In the genomic region with DNA sequence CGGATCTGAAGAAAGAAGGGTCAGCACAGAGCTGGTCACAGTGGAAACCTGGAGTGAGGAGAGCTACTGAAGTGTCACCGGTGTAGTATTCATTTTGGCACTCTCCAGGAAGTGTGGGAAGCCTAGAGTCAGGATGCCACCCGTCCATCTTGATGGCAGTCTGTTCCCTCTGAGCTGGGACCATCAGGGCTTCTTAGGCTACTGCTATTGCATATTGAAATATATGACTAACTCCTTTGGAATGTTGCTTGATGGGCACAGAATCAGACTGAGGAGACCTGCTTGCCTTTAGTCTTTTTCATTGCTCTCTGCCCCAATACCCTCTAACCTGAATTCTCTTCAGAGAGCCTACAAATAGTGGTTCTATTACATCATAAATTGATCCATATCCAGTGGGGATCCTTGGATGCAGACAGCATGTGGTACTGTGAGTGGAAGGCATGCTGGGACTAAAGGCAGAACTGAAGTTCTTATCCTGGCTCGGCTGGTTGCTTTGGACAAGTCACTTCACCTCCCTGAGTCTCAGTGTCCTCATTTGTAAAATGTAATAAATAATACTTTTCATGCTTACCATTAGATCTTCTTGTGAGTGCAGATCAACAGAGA, we compare ENCODE assay signal across 9 cellular contexts.
DNase-seq lines count a peak whose midpoint lies in the region; TF ChIP-seq lines count a peak whose summit lies in the region.
"Had no signal": no experiment of that assay in that cellular context is flagged by ENCODE, and none has a peak within 500 bp of the region (broad histone marks: within the 10 kb centered on the region; RNA-seq: fewer than 3 reads in every experiment).

No MANE protein-coding gene starts in this region.

- intact Hi-C loops in cardiac septum (cut with DNase I) = no loop called here

- in situ Hi-C loops in GM13976 (cut with MboI; ENCODE audit: low sequenced_read_pairs, unreplicated experiment) = loop anchor here (25.0 kb wide), 1 partner anchor 163 kb away; no protein-coding TSS in a partner anchor

- no peak for TF ChIP-seq CTCF in GM13976 (IDR thresholded peaks at IDR 0.05; ENCODE audit: borderline replicate concordance, control extremely low read depth, extremely low read depth, insufficient read depth, missing control alignments)

- DNase-seq in COLO829 (ENCODE audit: low spot score) (peak; percentile 43), M059J (ENCODE audit: low read depth) (peak; percentile 66), dermis blood vessel endothelial cell (peak; percentile 63), kidney tubule cell (ENCODE audit: low spot score) (peak; percentile 65), GM13976 (ENCODE audit: low spot score) (no peak), NCI-H82 treated with DMSO at 0.1 percent for 48 hours (lab: John Stamatoyannopoulos, UW; ENCODE audit: unreplicated experiment) (no peak), cardiac septum (ENCODE audit: low spot score) (no peak)
- DNase-seq in stimulated activated CD4-positive, alpha-beta T cell treated with anti-CD3 and anti-CD28 coated beads, Interleukin-1b, Interleukin-23, amount 100 ng/mL, for 48 hours = no peak
- DNase-seq: activated CD4-positive, alpha-beta T cell treated with anti-CD3 and anti-CD28 coated beads, Interleukin-2, amount 10 ng/mL, durations not matched to agents 24 days and 14 days had no signal

Comparison
In these comparisons a context has a peak if more than half of its experiments do, and no peak if none do; other contexts are left out.
1. DNase-seq: peak in COLO829 (single experiment), M059J (single experiment), dermis blood vessel endothelial cell (single experiment) and kidney tubule cell (single experiment); none in GM13976 (single experiment), stimulated activated CD4-positive, alpha-beta T cell treated with anti-CD3 and anti-CD28 coated beads, Interleukin-1b, Interleukin-23, amount 100 ng/mL, for 48 hours (single experiment), NCI-H82 treated with DMSO at 0.1 percent for 48 hours (single experiment) and cardiac septum (single experiment).